ENCODE assay signal across 2 cellular contexts in the genomic region with DNA sequence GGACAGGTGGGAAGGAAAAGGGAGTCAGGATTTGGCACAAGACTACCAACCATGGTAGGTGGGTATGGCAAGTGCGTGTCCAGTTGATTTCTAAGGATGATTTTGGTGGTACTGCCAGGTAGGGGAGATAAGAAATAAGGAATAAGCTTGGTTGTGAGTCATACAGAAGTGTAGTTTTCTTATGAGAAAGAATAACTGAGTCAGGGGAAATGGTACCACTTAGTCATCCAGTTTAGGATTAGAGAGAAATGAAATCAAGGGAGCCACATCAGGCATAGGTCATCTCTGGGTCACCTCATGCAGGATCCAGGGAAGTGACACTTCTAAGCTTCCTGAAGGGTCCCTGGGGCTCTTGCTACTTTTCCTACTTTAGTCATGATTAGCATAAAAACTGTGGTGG.
TF ChIP-seq lines count a peak whose summit lies in the region.

No MANE protein-coding gene starts in this region.

TF ChIP-seq in SK-N-SH, 30 proteins besides CTCF, POLR2A, EP300 and RAD21 (continued from another document):
- no peak for TF ChIP-seq TAF1 (IDR thresholded peaks at IDR 0.05; ENCODE audit: borderline replicate concordance, low read depth, low read length)
- no peak for TF ChIP-seq TEAD4 (IDR thresholded peaks at IDR 0.05; ENCODE audit: borderline replicate concordance, insufficient read depth)
- TF ChIP-seq, protein P1, sequence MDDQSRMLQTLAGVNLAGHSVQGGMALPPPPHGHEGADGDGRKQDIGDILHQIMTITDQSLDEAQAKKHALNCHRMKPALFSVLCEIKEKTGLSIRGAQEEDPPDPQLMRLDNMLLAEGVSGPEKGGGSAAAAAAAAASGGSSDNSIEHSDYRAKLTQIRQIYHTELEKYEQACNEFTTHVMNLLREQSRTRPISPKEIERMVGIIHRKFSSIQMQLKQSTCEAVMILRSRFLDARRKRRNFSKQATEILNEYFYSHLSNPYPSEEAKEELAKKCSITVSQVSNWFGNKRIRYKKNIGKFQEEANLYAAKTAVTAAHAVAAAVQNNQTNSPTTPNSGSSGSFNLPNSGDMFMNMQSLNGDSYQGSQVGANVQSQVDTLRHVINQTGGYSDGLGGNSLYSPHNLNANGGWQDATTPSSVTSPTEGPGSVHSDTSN (IDR thresholded peaks at IDR 0.05) = no peak
TF ChIP-seq in SK-N-SH: peak in this region for 4.

TF ChIP-seq in SK-N-SH treated with all-trans-retinoic acid at 6 μM for 48 hours, 23 proteins besides CTCF, POLR2A, EP300 and RAD21:
- TF ChIP-seq, protein P2, sequence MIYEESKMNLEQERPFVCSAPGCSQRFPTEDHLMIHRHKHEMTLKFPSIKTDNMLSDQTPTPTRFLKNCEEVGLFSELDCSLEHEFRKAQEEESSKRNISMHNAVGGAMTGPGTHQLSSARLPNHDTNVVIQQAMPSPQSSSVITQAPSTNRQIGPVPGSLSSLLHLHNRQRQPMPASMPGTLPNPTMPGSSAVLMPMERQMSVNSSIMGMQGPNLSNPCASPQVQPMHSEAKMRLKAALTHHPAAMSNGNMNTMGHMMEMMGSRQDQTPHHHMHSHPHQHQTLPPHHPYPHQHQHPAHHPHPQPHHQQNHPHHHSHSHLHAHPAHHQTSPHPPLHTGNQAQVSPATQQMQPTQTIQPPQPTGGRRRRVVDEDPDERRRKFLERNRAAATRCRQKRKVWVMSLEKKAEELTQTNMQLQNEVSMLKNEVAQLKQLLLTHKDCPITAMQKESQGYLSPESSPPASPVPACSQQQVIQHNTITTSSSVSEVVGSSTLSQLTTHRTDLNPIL (CRISPR knock-in tag; IDR thresholded peaks at IDR 0.05; ENCODE audit: low read depth) = no peak
- no peak for TF ChIP-seq PPARA (CRISPR knock-in tag; IDR thresholded peaks at IDR 0.05; ENCODE audit: borderline replicate concordance)
- TF ChIP-seq SNAI2 (CRISPR knock-in tag; IDR thresholded peaks at IDR 0.05) = no peak
- no peak for TF ChIP-seq ZC3H10 (CRISPR knock-in tag; IDR thresholded peaks at IDR 0.05)
